In the genomic region with DNA sequence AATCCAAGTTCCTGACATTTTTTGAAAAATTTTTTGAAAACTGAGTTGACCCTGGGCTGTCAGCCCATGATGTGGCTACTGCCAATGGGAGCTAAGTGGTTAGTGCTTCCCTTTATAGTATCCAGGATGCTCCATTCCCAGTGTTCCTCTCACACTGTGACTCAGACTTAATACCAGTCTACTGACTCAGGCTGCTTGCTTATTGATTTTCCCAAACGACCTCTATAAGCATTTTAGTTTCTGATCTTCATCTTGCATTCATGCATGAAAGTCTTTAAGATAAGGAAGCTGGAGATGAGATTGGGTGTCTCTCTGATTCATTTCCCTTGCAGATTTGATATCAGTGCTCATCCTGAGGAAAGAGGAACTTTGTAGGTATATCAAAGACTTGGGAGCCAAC, we compare ENCODE assay signal across 21 cellular contexts.
DNase-seq lines count a peak whose midpoint lies in the region; ATAC-seq and TF ChIP-seq lines count a peak whose summit lies in the region.
"Had no signal": no experiment of that assay in that cellular context is flagged by ENCODE, and none has a peak within 500 bp of the region (broad histone marks: within the 10 kb centered on the region; RNA-seq: fewer than 3 reads in every experiment).

No MANE protein-coding gene starts in this region.

- no peaks in the 10 kb centered on the region for H3K4me1 ChIP-seq in right cardiac atrium (ENCODE audit: control insufficient read depth, insufficient read depth, low read length)

- H3K4me3 ChIP-seq in astrocyte of the cerebellum (ENCODE audit: low read depth, low read length) (no peak overlapping the region), right cardiac atrium (ENCODE audit: low read length) (no peak overlapping the region)
- H3K4me3 ChIP-seq: SK-N-MC had no signal

- DNase-seq in A172 (ENCODE audit: low spot score) = peak; percentile 22
- peak; percentile 42 for DNase-seq in HS-27A (ENCODE audit: low read depth)
- DNase-seq in astrocyte of the cerebellum (ENCODE audit: low read depth) = peak; percentile 38
- DNase-seq in kidney tubule cell (ENCODE audit: low spot score) = peak; percentile 59
- no peak for DNase-seq in right cardiac atrium
- no peak for DNase-seq in medulla oblongata (ENCODE audit: extremely low spot score)
- DNase-seq in HT-29 (ENCODE audit: low spot score) = no peak
- DNase-seq in activated T-cell treated with anti-CD3 and anti-CD28 coated beads, Interleukin-2, amount 50 U/mL, for 4 hours = no peak
- DNase-seq: activated CD4-positive, alpha-beta memory T cell treated with anti-CD3 and anti-CD28 coated beads, Interleukin-2, amount 10 ng/mL, durations not matched to agents 7 days and 5 days; activated CD4-positive, CD25-positive, alpha-beta regulatory T cell; activated naive CD4-positive, alpha-beta T cell treated with anti-CD3 and anti-CD28 coated beads for 36 hours; anterior cingulate cortex; KG1; left ventricle myocardium superior; NCI-H1092; NCI-H1930; stimulated activated CD4-positive, alpha-beta T cell treated with anti-CD3 and anti-CD28 coated beads, Interleukin-12 subunit alpha, Interleukin-12 subunit beta, amount 100 ng/mL, for 4 hours; T-helper 9 cell had no signal

- ATAC-seq in right cardiac atrium = no peak
- no peak for ATAC-seq in activated T-cell treated with anti-CD3 and anti-CD28 coated beads, Interleukin-2, amount 50 U/mL, for 4 hours
- ATAC-seq: left ventricle myocardium superior, Panc1 had no signal

- no peaks in the 10 kb centered on the region for H3K4me1 Mint-ChIP-seq in activated T-cell treated with anti-CD3 and anti-CD28 coated beads, Interleukin-2, amount 50 U/mL, for 4 hours (ENCODE audit: low read depth)
- H3K4me1 Mint-ChIP-seq: activated CD4-positive, alpha-beta memory T cell treated with anti-CD3 and anti-CD28 coated beads, Interleukin-2, amount 10 ng/mL, durations not matched to agents 7 days and 5 days; CD14-positive monocyte had no signal

- H3K27me3 Mint-ChIP-seq in activated T-cell treated with anti-CD3 and anti-CD28 coated beads, Interleukin-2, amount 50 U/mL, for 4 hours (ENCODE audit: low read depth) = no peaks in the 10 kb centered on the region
- H3K27me3 Mint-ChIP-seq: activated CD4-positive, alpha-beta memory T cell treated with anti-CD3 and anti-CD28 coated beads, Interleukin-2, amount 10 ng/mL, durations not matched to agents 7 days and 5 days had no signal

- 45% methylated on average over 1 of the region's 1 CpG for WGBS in right cardiac atrium

- H3K27ac ChIP-seq in right cardiac atrium (ENCODE audit: low read length) = no peak overlapping the region
- H3K27ac ChIP-seq: SK-N-MC had no signal

- intact Hi-C loops in right cardiac atrium (cut with DNase I) = no loop called here

- no peaks in the 10 kb centered on the region for H3K9me3 ChIP-seq in right cardiac atrium (ENCODE audit: control insufficient read depth, low read length)

- no peaks in the 10 kb centered on the region for H3K36me3 Mint-ChIP-seq in activated T-cell treated with anti-CD3 and anti-CD28 coated beads, Interleukin-2, amount 50 U/mL, for 4 hours (ENCODE audit: insufficient read depth)
- H3K36me3 Mint-ChIP-seq: CD14-positive monocyte had no signal

- no peak for TF ChIP-seq CTCF in astrocyte of the cerebellum (IDR thresholded peaks at IDR 0.05; ENCODE audit: low read depth, low read length, missing control alignments)

- no peaks in the 10 kb centered on the region for H3K27me3 ChIP-seq in right cardiac atrium (ENCODE audit: control insufficient read depth, insufficient read depth)

- in situ Hi-C loops in astrocyte of the cerebellum (cut with HindIII; ENCODE audit: low sequenced_read_pairs) = no loop called here

- peaks cover 11% of the 10 kb centered on the region for H3K9me3 Mint-ChIP-seq in activated T-cell treated with anti-CD3 and anti-CD28 coated beads, Interleukin-2, amount 50 U/mL, for 4 hours

- H3K4me3 Mint-ChIP-seq in activated T-cell treated with anti-CD3 and anti-CD28 coated beads, Interleukin-2, amount 50 U/mL, for 4 hours = no peak overlapping the region
- H3K4me3 Mint-ChIP-seq: activated CD4-positive, alpha-beta memory T cell treated with anti-CD3 and anti-CD28 coated beads, Interleukin-2, amount 10 ng/mL, durations not matched to agents 7 days and 5 days; activated naive CD4-positive, alpha-beta T cell treated with anti-CD3 and anti-CD28 coated beads for 36 hours; CD14-positive monocyte had no signal

Comparison
In these comparisons a context has a peak if more than half of its experiments do, and no peak if none do; other contexts are left out.
1. DNase-seq: peak in A172 (single experiment), HS-27A (single experiment), astrocyte of the cerebellum (single experiment) and kidney tubule cell (single experiment); none in right cardiac atrium (0 of 3), medulla oblongata (single experiment), HT-29 (single experiment) and activated T-cell treated with anti-CD3 and anti-CD28 coated beads, Interleukin-2, amount 50 U/mL, for 4 hours (single experiment).